17 cellular contexts compared by ENCODE assay signal in the genomic region with DNA sequence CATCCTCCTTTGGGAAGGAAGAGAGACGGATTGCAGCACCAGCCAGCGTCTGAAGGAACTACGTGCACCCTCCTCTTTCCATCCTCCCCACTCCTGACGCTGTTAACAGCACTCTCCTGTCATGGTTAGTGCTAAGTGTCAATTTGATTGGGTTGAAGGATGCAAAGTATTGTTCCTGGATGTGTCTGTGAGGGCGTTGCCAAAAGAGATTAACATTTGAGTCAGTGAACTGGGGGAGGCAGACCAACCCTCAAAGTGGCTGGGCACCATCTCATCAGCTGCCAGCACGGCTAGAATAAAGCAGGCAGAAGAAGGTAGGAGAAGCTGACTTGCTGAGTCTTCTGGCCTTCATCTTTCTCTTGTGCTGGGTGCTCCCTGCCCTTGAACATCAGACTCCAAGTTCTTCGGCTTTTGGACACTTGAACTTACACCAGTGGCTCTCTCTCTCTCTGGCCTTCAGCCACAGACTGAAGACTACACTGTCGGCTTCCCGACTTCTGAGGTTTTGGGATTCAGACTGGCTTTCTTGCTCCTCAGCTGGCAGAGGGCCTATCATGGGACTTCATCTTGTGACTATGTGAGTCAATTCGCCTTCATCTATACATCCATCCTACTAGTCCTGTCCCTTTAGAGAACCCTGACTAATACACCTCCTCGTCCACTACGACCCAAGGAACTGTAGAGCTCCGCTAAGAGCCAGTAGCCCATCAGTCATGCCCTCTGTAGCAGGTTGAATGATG.
"Had no signal": no experiment of that assay in that cellular context is flagged by ENCODE, and none has a peak within 500 bp of the region (broad histone marks: within the 10 kb centered on the region; RNA-seq: fewer than 3 reads in every experiment).

No MANE protein-coding gene starts in this region.

- H3K27me3 ChIP-seq: cardiac muscle cell, esophagus muscularis mucosa, hepatocyte, testis, upper lobe of right lung had no signal

- H3K36me3 Mint-ChIP-seq: activated naive CD4-positive, alpha-beta T cell treated with anti-CD3 and anti-CD28 coated beads, Interleukin-2, amount 50 U/mL, for 24 hours; naive thymus-derived CD8-positive, alpha-beta T cell had no signal

- H3K9me3 Mint-ChIP-seq: activated CD8-positive, alpha-beta T cell treated with anti-CD3 and anti-CD28 coated beads for 36 hours; activated naive CD4-positive, alpha-beta T cell treated with anti-CD3 and anti-CD28 coated beads, Interleukin-2, amount 50 U/mL, for 24 hours; naive thymus-derived CD8-positive, alpha-beta T cell had no signal

- DNase-seq: activated CD4-positive, alpha-beta T cell treated with anti-CD3 and anti-CD28 coated beads for 4 hours; activated CD8-positive, alpha-beta T cell treated with anti-CD3 and anti-CD28 coated beads for 36 hours; activated effector memory CD4-positive, alpha-beta T cell treated with anti-CD3 and anti-CD28 coated beads, Interleukin-2, amount 50 U/mL, for 16 hours; activated T-cell treated with anti-CD3 and anti-CD28 coated beads, Interleukin-2, amount 50 U/mL, for 48 hours; adrenal gland; kidney; left lung; naive thymus-derived CD8-positive, alpha-beta T cell; stimulated activated CD4-positive, alpha-beta T cell treated with anti-CD3 and anti-CD28 coated beads, Interleukin-1b, Interleukin-23, amount 100 ng/mL, for 48 hours; stomach; T-helper 9 cell; testis; upper lobe of right lung had no signal

- H3K4me3 Mint-ChIP-seq: activated CD8-positive, alpha-beta T cell treated with anti-CD3 and anti-CD28 coated beads for 36 hours; activated naive CD4-positive, alpha-beta T cell treated with anti-CD3 and anti-CD28 coated beads, Interleukin-2, amount 50 U/mL, for 24 hours; naive thymus-derived CD8-positive, alpha-beta T cell had no signal

- H3K4me3 ChIP-seq: adrenal gland, cardiac muscle cell, esophagus muscularis mucosa, hepatocyte, left lung, stomach, testis, upper lobe of right lung had no signal

- H3K27ac ChIP-seq: adrenal gland, cardiac muscle cell, esophagus muscularis mucosa, hepatocyte, left lung, stomach, testis, upper lobe of right lung had no signal

- H3K27ac Mint-ChIP-seq: activated CD8-positive, alpha-beta T cell treated with anti-CD3 and anti-CD28 coated beads for 36 hours; activated naive CD4-positive, alpha-beta T cell treated with anti-CD3 and anti-CD28 coated beads, Interleukin-2, amount 50 U/mL, for 24 hours; naive thymus-derived CD8-positive, alpha-beta T cell had no signal

- H3K9me3 ChIP-seq: adrenal gland, esophagus muscularis mucosa, left lung, stomach, testis, upper lobe of right lung had no signal

- H3K36me3 ChIP-seq: adrenal gland, cardiac muscle cell, esophagus muscularis mucosa, left lung, stomach, upper lobe of right lung had no signal

- ATAC-seq: activated CD8-positive, alpha-beta T cell treated with anti-CD3 and anti-CD28 coated beads for 36 hours; left lung; naive thymus-derived CD8-positive, alpha-beta T cell; upper lobe of right lung had no signal
